Comparison of ENCODE assay signal across 23 cellular contexts in the genomic region with DNA sequence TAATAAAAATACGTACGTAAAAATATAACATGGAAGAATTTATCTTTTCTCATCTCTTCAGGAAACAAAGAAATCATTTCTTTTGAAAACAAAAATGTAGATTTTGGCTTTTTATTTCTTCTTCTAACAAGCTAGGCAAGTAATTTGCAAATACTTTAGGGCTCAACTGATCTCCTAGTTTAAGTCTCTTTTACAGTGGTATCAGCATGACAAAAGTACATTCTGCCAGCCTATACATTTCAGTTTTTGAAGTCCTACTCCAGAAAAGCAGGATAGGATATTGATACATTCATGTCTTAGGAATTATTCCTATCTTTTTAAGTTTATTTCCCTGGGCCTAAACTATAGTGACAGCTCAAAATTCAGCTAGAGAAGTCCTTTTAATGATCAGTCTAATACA.
"Had no signal": no experiment of that assay in that cellular context is flagged by ENCODE, and none has a peak within 500 bp of the region (broad histone marks: within the 10 kb centered on the region; RNA-seq: fewer than 3 reads in every experiment).

No MANE protein-coding gene starts in this region.

- H3K27me3 ChIP-seq: dorsolateral prefrontal cortex, gastrocnemius medialis, hepatocyte, neural progenitor cell, pancreas, right lobe of liver, tibial artery, upper lobe of left lung, uterus had no signal

- H3K4me1 Mint-ChIP-seq: stimulated activated effector memory CD8-positive, alpha-beta T cell treated with anti-CD3 and anti-CD28 coated beads, Interleukin-12 subunit alpha, Interleukin-12 subunit beta, amount 100 ng/mL, for 72 hours had no signal

- H3K9me3 Mint-ChIP-seq: natural killer cell treated with Interleukin-12 subunit alpha and Interleukin-12 subunit beta and Interleukin-15 and Interleukin-18, amount 100 ng/mL, for 72 hours; neural progenitor cell; stimulated activated effector memory CD8-positive, alpha-beta T cell treated with anti-CD3 and anti-CD28 coated beads, Interleukin-12 subunit alpha, Interleukin-12 subunit beta, amount 100 ng/mL, for 72 hours had no signal

- H3K9me3 ChIP-seq: gastrocnemius medialis, pancreas, prostate gland, right lobe of liver, tibial artery, upper lobe of left lung, uterus had no signal

- H3K9ac ChIP-seq: neural progenitor cell had no signal

- DNase-seq: cortex of kidney; dorsolateral prefrontal cortex; effector CD8-positive, alpha-beta T cell; gastrocnemius medialis; islet precursor cell; mesenchymal stem cell; midbrain; pancreas; right lobe of liver; stimulated activated CD4-positive, alpha-beta T cell treated with anti-CD3 and anti-CD28 coated beads, Interleukin-4, amount 100 ng/mL, for 1 hour; stimulated activated CD8-positive, alpha-beta memory T cell treated with anti-CD3 and anti-CD28 coated beads, Interleukin-4, amount 100 ng/mL, for 48 hours; stimulated activated naive CD8-positive, alpha-beta T cell treated with anti-CD3 and anti-CD28 coated beads, Interleukin-15, Interleukin-2, amounts not matched to agents 100 U/mL and 50 U/mL, for 24 hours; tibial artery; upper lobe of left lung; uterus had no signal

- ATAC-seq: esophagus mucosa; gastrocnemius medialis; left lobe of liver; natural killer cell treated with Interleukin-12 subunit alpha and Interleukin-12 subunit beta and Interleukin-15 and Interleukin-18, amount 100 ng/mL, for 72 hours; pancreas; right lobe of liver; stimulated activated effector memory CD8-positive, alpha-beta T cell treated with anti-CD3 and anti-CD28 coated beads, Interleukin-12 subunit alpha, Interleukin-12 subunit beta, amount 100 ng/mL, for 72 hours; stimulated activated naive CD8-positive, alpha-beta T cell treated with anti-CD3 and anti-CD28 coated beads, Interleukin-15, Interleukin-2, amounts not matched to agents 100 U/mL and 50 U/mL, for 24 hours had no signal

- H3K4me3 ChIP-seq: dorsolateral prefrontal cortex, gastrocnemius medialis, hepatocyte, lung, neural progenitor cell, pancreas, prostate gland, right lobe of liver, tibial artery, upper lobe of left lung, uterus had no signal

- H3K27ac ChIP-seq: hepatocyte, neural progenitor cell, pancreas, prostate gland, right lobe of liver, tibial artery had no signal

- H3K27ac Mint-ChIP-seq: natural killer cell treated with Interleukin-12 subunit alpha and Interleukin-12 subunit beta and Interleukin-15 and Interleukin-18, amount 100 ng/mL, for 72 hours; stimulated activated effector memory CD8-positive, alpha-beta T cell treated with anti-CD3 and anti-CD28 coated beads, Interleukin-12 subunit alpha, Interleukin-12 subunit beta, amount 100 ng/mL, for 72 hours had no signal

- H3K27me3 Mint-ChIP-seq: natural killer cell treated with Interleukin-12 subunit alpha and Interleukin-12 subunit beta and Interleukin-15 and Interleukin-18, amount 100 ng/mL, for 72 hours had no signal

- H3K4me1 ChIP-seq: neural progenitor cell, pancreas, prostate gland, right lobe of liver, tibial artery, uterus had no signal

- H3K36me3 ChIP-seq: pancreas, prostate gland, uterus had no signal

- H3K4me3 Mint-ChIP-seq: natural killer cell treated with Interleukin-12 subunit alpha and Interleukin-12 subunit beta and Interleukin-15 and Interleukin-18, amount 100 ng/mL, for 72 hours; neural progenitor cell; stimulated activated effector memory CD8-positive, alpha-beta T cell treated with anti-CD3 and anti-CD28 coated beads, Interleukin-12 subunit alpha, Interleukin-12 subunit beta, amount 100 ng/mL, for 72 hours had no signal
